In genomic region chr16:20546278-20546853, GRCh38 we compare ENCODE assay signal across 6 cellular contexts. TPM values are rescaled to one million over a fixed set of nuclear protein-coding genes. Genes with fewer than 3 reads are reported as not detected.
"Had no signal": no experiment of that assay in that cellular context is flagged by ENCODE, and none has a peak within 500 bp of the region (broad histone marks: within the 10 kb centered on the region; RNA-seq: fewer than 3 reads in every experiment).

No MANE protein-coding gene starts in this region.

RNA-seq across cellular contexts. Expression of gene ACSM2B, which starts 29.8 kb away (rescaled TPM):
- total RNA-seq: GM23248, H4, H7, HFFc6, HT1080 had no signal
- polyA plus RNA-seq: GM23248, IgD-negative memory B cell had no signal
